In genomic region chr14:103819503-103820307, GRCh38 we compare ENCODE assay signal across 8 cellular contexts. TPM values are rescaled to one million over a fixed set of nuclear protein-coding genes. Genes with fewer than 3 reads are reported as not detected.
A peak's percentile ranks its signal among the peaks of the same experiment; 100 is the strongest.
DNase-seq lines count a peak whose midpoint lies in the region; ATAC-seq and TF ChIP-seq lines count a peak whose summit lies in the region.

No MANE protein-coding gene starts in this region.

- peaks cover 20 to 54% (median 30%) of the 10 kb centered on the region in 4 donors for H3K4me1 Mint-ChIP-seq in CD4-positive, CD25-positive, alpha-beta regulatory T cell

- H3K27me3 ChIP-seq in CD4-positive, CD25-positive, alpha-beta regulatory T cell (ENCODE audit: control insufficient read depth, insufficient read depth, low read length), result no peaks in the 10 kb centered on the region
- H3K27me3 ChIP-seq in lung (ENCODE audit: control insufficient read depth, insufficient read depth), result no peaks in the 10 kb centered on the region

- H3K27me3 Mint-ChIP-seq in CD4-positive, CD25-positive, alpha-beta regulatory T cell, result no peaks in the 10 kb centered on the region

- no peaks in the 10 kb centered on the region for H3K36me3 ChIP-seq in CD4-positive, CD25-positive, alpha-beta regulatory T cell (ENCODE audit: control insufficient read depth, insufficient read depth, low read length)
- no peaks in the 10 kb centered on the region for H3K36me3 ChIP-seq in lung (ENCODE audit: control insufficient read depth in 2 of 2, insufficient read depth in 2 of 2, low read length in 2 of 2)

- ATAC-seq in CD4-positive, CD25-positive, alpha-beta regulatory T cell (ENCODE audit: low read depth in 2 of 2), result no peak
- ATAC-seq in lung (ENCODE audit: insufficient read depth, low FRiP score) (peak; percentile 63), HG03460 (IDR thresholded peaks at IDR 0.05; ENCODE audit: unreplicated experiment) (no peak), GM21717 (IDR thresholded peaks at IDR 0.05; ENCODE audit: unreplicated experiment) (no peak)

- WGBS in lung, 2 donors, result 33 to 37% methylated on average over 7 of the region's 7 CpGs

- H3K4me3 Mint-ChIP-seq in CD4-positive, CD25-positive, alpha-beta regulatory T cell, result peak overlapping the region in 1 of 4 donors; percentile 23

- no peaks in the 10 kb centered on the region for H3K9me3 Mint-ChIP-seq in CD4-positive, CD25-positive, alpha-beta regulatory T cell

- no peaks in the 10 kb centered on the region for H3K36me3 Mint-ChIP-seq in CD4-positive, CD25-positive, alpha-beta regulatory T cell

- no peak for DNase-seq in CD4-positive, CD25-positive, alpha-beta regulatory T cell
- DNase-seq in NCI-H1436 treated with DMSO at 0.1 percent for 48 hours (lab: John Stamatoyannopoulos, UW), result peak; percentile 52
- DNase-seq in cerebellar cortex (ENCODE audit: low spot score), result peak; percentile 47
- DNase-seq in lung (ENCODE audit: low spot score), result peak; percentile 57
- no peak for DNase-seq in midbrain (lab: John Stamatoyannopoulos, UW)
- DNase-seq in SHP77 treated with DMSO at 0.1 percent for 48 hours (lab: John Stamatoyannopoulos, UW), result no peak

- H3K27ac Mint-ChIP-seq in CD4-positive, CD25-positive, alpha-beta regulatory T cell, result peak overlapping the region; percentile 74 to 91 (median 84)

- H3K9me3 ChIP-seq in CD4-positive, CD25-positive, alpha-beta regulatory T cell (ENCODE audit: control insufficient read depth in 2 of 2, low read length in 2 of 2), result no peaks in the 10 kb centered on the region
- no peaks in the 10 kb centered on the region for H3K9me3 ChIP-seq in lung (ENCODE audit: control insufficient read depth in 2 of 2, insufficient read depth in 1 of 2, low read length in 1 of 2)

- H3K4me3 ChIP-seq in CD4-positive, CD25-positive, alpha-beta regulatory T cell (ENCODE audit: low read depth, low read length), result no peak overlapping the region
- H3K4me3 ChIP-seq in lung, result no peak overlapping the region

- TF ChIP-seq CTCF in lung (IDR thresholded peaks at IDR 0.05; ENCODE audit: control extremely low read depth, extremely low read depth), result no peak

- H3K27ac ChIP-seq in CD4-positive, CD25-positive, alpha-beta regulatory T cell (ENCODE audit: insufficient read depth, low read length, poor library complexity, severe bottlenecking), result no peak overlapping the region
- peak overlapping the region; percentile 84 to 89 for H3K27ac ChIP-seq in lung (ENCODE audit: low read depth in 1 of 2, low read length in 1 of 2)

- H3K4me1 ChIP-seq in CD4-positive, CD25-positive, alpha-beta regulatory T cell (ENCODE audit: control insufficient read depth, insufficient read depth, low read length, poor library complexity, severe bottlenecking), result peaks cover 5% of the 10 kb centered on the region
- peaks cover 2 to 21% of the 10 kb centered on the region in 2 donors for H3K4me1 ChIP-seq in lung (ENCODE audit: control insufficient read depth in 2 of 2, insufficient read depth in 2 of 2, low read length in 2 of 2)

RNA-seq across cellular contexts. Expression of gene PPP1R13B, which starts 27.7 kb away (rescaled TPM):
- 21.5 TPM for total RNA-seq in CD4-positive, CD25-positive, alpha-beta regulatory T cell
- polyA plus RNA-seq in CD4-positive, CD25-positive, alpha-beta regulatory T cell, result 1 to 10 TPM; 1.5 to 3.9 (median 2.4) TPM
- 10 to 100 TPM; 47.5 to 66.6 TPM for total RNA-seq in lung
- polyA plus RNA-seq in lung, result 10 to 100 TPM; 12.0 to 29.2 TPM

Comparison
In these comparisons a context has a peak if more than half of its experiments do, and no peak if none do; other contexts are left out.
1. DNase-seq: peak in NCI-H1436 treated with DMSO at 0.1 percent for 48 hours (single experiment), cerebellar cortex (single experiment) and lung (single experiment); none in CD4-positive, CD25-positive, alpha-beta regulatory T cell (0 of 3), midbrain (single experiment) and SHP77 treated with DMSO at 0.1 percent for 48 hours (single experiment).